ENCODE assay signal across 15 cellular contexts in genomic region chr20:37741055-37741454, GRCh38. TPM values are rescaled to one million over a fixed set of nuclear protein-coding genes. Genes with fewer than 3 reads are reported as not detected.
DNase-seq lines count a peak whose midpoint lies in the region; ATAC-seq, FAIRE-seq and TF ChIP-seq lines count a peak whose summit lies in the region.
"Had no signal": no experiment of that assay in that cellular context is flagged by ENCODE, and none has a peak within 500 bp of the region (broad histone marks: within the 10 kb centered on the region; RNA-seq: fewer than 3 reads in every experiment).

No MANE protein-coding gene starts in this region.

- H2AFZ ChIP-seq in SK-N-SH (ENCODE audit: low read depth) = no peak overlapping the region

- 55% methylated on average over 3 of the region's 3 CpGs for WGBS in SK-N-SH (ENCODE audit: low lambda C conversion rate)
- WGBS in psoas muscle, 3 donors = 71 to 87% (median 80%) methylated on average over 3 of the region's 3 CpGs
- 84% methylated on average over 3 of the region's 3 CpGs for WGBS in right cardiac atrium

- H4K20me1 ChIP-seq in SK-N-SH (ENCODE audit: insufficient read depth) = 0 out of 2 replicates have a peak, but pooled peaks cover 7% of the 10 kb centered on the region

- H3K4me1 ChIP-seq in HEK293 (ENCODE audit: control insufficient read depth, insufficient read depth, low read length) = no peaks in the 10 kb centered on the region
- H3K4me1 ChIP-seq in SK-N-SH (ENCODE audit: control insufficient read depth in 1 of 2, insufficient read depth in 2 of 2, low read depth in 1 of 2, low read length in 1 of 2) = no peaks in the 10 kb centered on the region
- peaks cover 21% of the 10 kb centered on the region for H3K4me1 ChIP-seq in psoas muscle
- peaks cover 2% of the 10 kb centered on the region for H3K4me1 ChIP-seq in right cardiac atrium (ENCODE audit: control insufficient read depth, insufficient read depth, low read length)

- H3F3A ChIP-seq in SK-N-SH (replicated peaks; ENCODE audit: insufficient read depth) = peaks cover 9% of the 10 kb centered on the region

- no peak overlapping the region for H3K9ac ChIP-seq in SK-N-SH

- H3K79me2 ChIP-seq in SK-N-SH (ENCODE audit: insufficient read depth) = peaks cover 5% of the 10 kb centered on the region

- POLR2A ChIA-PET in HEK293 (lab: Yijun Ruan, JAX) (no interaction called here), SK-N-SH (lab: Yijun Ruan, JAX) (no interaction called here)

- H3K36me3 ChIP-seq in HEK293 (ENCODE audit: control insufficient read depth in 2 of 2, insufficient read depth in 1 of 2, low read length in 2 of 2) (peaks cover 7 to 33% of the 10 kb centered on the region in 2 experiments), SK-N-SH (replicated peaks in 1 of 2; ENCODE audit: control insufficient read depth in 1 of 2, insufficient read depth in 2 of 2, low read length in 1 of 2) (peaks cover 23 to 26% of the 10 kb centered on the region in 2 experiments), psoas muscle (ENCODE audit: insufficient read depth in 1 of 2, low read depth in 1 of 2) (peaks cover 14 to 26% of the 10 kb centered on the region in 2 donors)

- TF ChIP-seq RAD21 in SK-N-SH (IDR thresholded peaks at IDR 0.05; ENCODE audit: low read length) = no peak

- DNase-seq in SK-N-SH (no peak), psoas muscle (no peak), GM19239 (ENCODE audit: insufficient read length, low spot score) (no peak), NCI-H187 treated with DMSO at 0.1 percent for 48 hours (lab: John Stamatoyannopoulos, UW) (no peak), right cardiac atrium (no peak)
- DNase-seq: left ventricle myocardium superior, NCI-H146, posterior cingulate gyrus, SW 1271, WERI-Rb-1 had no signal

- CTCF ChIA-PET in HEK293 (lab: Yijun Ruan, JAX) = no interaction called here
- CTCF ChIA-PET in SK-N-SH (lab: Yijun Ruan, JAX) = interaction anchor here (0.8 kb wide), 1 partner anchor 84 kb away, joined by 3 read pairs; no protein-coding TSS in a partner anchor

- H3K27me3 ChIP-seq in SK-N-SH (ENCODE audit: insufficient read depth) (no peaks in the 10 kb centered on the region), psoas muscle (ENCODE audit: insufficient read depth in 3 of 3, low read length in 2 of 3) (no peaks in the 10 kb centered on the region), right cardiac atrium (ENCODE audit: control insufficient read depth, insufficient read depth) (no peaks in the 10 kb centered on the region)

- no peak overlapping the region for H3K4me2 ChIP-seq in SK-N-SH

- intact Hi-C loops in psoas muscle (cut with DNase I) = loop anchor here in 1 of 2 donors (10.0 kb wide), 1 partner anchor 484 kb away; no protein-coding TSS in a partner anchor
- intact Hi-C loops in right cardiac atrium (cut with DNase I) = no loop called here

- H3K9me2 ChIP-seq in SK-N-SH = no peaks in the 10 kb centered on the region

- H3K9me3 ChIP-seq in HEK293 (ENCODE audit: control insufficient read depth, insufficient read depth, low read depth, low read length) (no peaks in the 10 kb centered on the region), SK-N-SH (no peaks in the 10 kb centered on the region), psoas muscle (peaks cover 5% of the 10 kb centered on the region), right cardiac atrium (ENCODE audit: control insufficient read depth, low read length) (no peaks in the 10 kb centered on the region)

- TF ChIP-seq CTCF in HEK293 (tag by site-specific recombination; IDR thresholded peaks at IDR 0.05) (no peak), SK-N-SH (IDR thresholded peaks at IDR 0.05) (no peak), psoas muscle (IDR thresholded peaks at IDR 0.05) (no peak)

- no peak for FAIRE-seq in GM19239 (lab: Jason Lieb, UNC)
- FAIRE-seq: D721Med had no signal

- TF ChIP-seq EP300 in SK-N-SH (IDR thresholded peaks at IDR 0.05; ENCODE audit: borderline replicate concordance in 1 of 2, low read depth in 1 of 2, low read length in 1 of 2) = no peak

- ATAC-seq in esophagus mucosa (peak; percentile 33), psoas muscle (peak; percentile 44 to 75 (median 61)), right cardiac atrium (no peak), HG03139 (IDR thresholded peaks at IDR 0.05; ENCODE audit: unreplicated experiment) (no peak)
- ATAC-seq: left ventricle myocardium superior had no signal

- H3K27ac ChIP-seq in HEK293 (ENCODE audit: extremely low read depth, low read depth, low read length) (no peak overlapping the region), SK-N-SH (ENCODE audit: low read depth in 2 of 2, low read length in 1 of 2) (peak overlapping the region in 1 of 2 experiments; percentile 31; a peak in 1 of 4 replicates), psoas muscle (no peak overlapping the region), right cardiac atrium (ENCODE audit: low read length) (no peak overlapping the region)
- H3K27ac ChIP-seq: coronary artery, WERI-Rb-1 had no signal

- H3K4me3 ChIP-seq in HEK293 (ENCODE audit: low read depth, low read length) (no peak overlapping the region), SK-N-SH (ENCODE audit: low read depth in 2 of 2, low read length in 1 of 2) (no peak overlapping the region), psoas muscle (no peak overlapping the region), right cardiac atrium (ENCODE audit: low read length) (no peak overlapping the region)
- H3K4me3 ChIP-seq: coronary artery had no signal

TF ChIP-seq in HEK293, 187 proteins besides CTCF, POLR2A, EP300 and RAD21:
- no peak for TF ChIP-seq ZNF211 (tag by site-specific recombination; IDR thresholded peaks at IDR 0.05; ENCODE audit: low read depth)
- TF ChIP-seq ZNF335 (tag by site-specific recombination; conservative IDR thresholded peaks at IDR 0.05) = 0 out of 2 replicates have a peak, but pooled peaks have one; percentile 14

TF ChIP-seq in SK-N-SH, 30 proteins besides CTCF, POLR2A, EP300 and RAD21:
- TF ChIP-seq, protein P1, sequence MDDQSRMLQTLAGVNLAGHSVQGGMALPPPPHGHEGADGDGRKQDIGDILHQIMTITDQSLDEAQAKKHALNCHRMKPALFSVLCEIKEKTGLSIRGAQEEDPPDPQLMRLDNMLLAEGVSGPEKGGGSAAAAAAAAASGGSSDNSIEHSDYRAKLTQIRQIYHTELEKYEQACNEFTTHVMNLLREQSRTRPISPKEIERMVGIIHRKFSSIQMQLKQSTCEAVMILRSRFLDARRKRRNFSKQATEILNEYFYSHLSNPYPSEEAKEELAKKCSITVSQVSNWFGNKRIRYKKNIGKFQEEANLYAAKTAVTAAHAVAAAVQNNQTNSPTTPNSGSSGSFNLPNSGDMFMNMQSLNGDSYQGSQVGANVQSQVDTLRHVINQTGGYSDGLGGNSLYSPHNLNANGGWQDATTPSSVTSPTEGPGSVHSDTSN (IDR thresholded peaks at IDR 0.05) = peak; percentile 39; the same call in 1 of the 2 replicates
- no peak for TF ChIP-seq FOXJ3 (CRISPR knock-in tag; IDR thresholded peaks at IDR 0.05)
- peak; percentile 46; the same call in 1 of the 2 replicates for TF ChIP-seq FOSL2 (IDR thresholded peaks at IDR 0.05; ENCODE audit: borderline replicate concordance, low read depth)
TF ChIP-seq in SK-N-SH: peak in this region for 2.

RNA-seq across cellular contexts. Expression of gene CTNNBL1, which starts 47.2 kb away (rescaled TPM):
- polyA plus RNA-seq in SK-N-SH (2012; rRNA removed) (29.5 and 34.4 TPM in 2 replicates), psoas muscle (10 to 100 TPM; 36.6 to 42.6 (median 39.7) TPM), right cardiac atrium (43.8 TPM)
- polyA plus RNA-seq in SK-N-SH (2012; cell fraction: cytosol; rRNA removed) = 32.3 and 35.1 TPM in 2 replicates
- 24.0 and 27.6 TPM in 2 replicates for polyA plus RNA-seq in SK-N-SH (2012; cell fraction: nucleus; rRNA removed)
- total RNA-seq in esophagus mucosa (38.7 TPM), psoas muscle (10 to 100 TPM; 26.7 to 44.0 (median 33.5) TPM), right cardiac atrium (10 to 100 TPM; 52.9 to 65.7 (median 59.5) TPM)

Comparison
In these comparisons a context has a peak if more than half of its experiments do, and no peak if none do; other contexts are left out.
1. ATAC-seq: peak in esophagus mucosa (single experiment) and psoas muscle (4 of 4); none in right cardiac atrium (0 of 2) and HG03139 (single experiment).